Comparison of ENCODE assay signal across 1 cellular context in genomic region chr7:77838929-77839491, GRCh38.
TF ChIP-seq lines count a peak whose summit lies in the region.

No MANE protein-coding gene starts in this region.

TF ChIP-seq in H1, 55 proteins besides CTCF, POLR2A, EP300 and RAD21:
- no peak for TF ChIP-seq GTF2F1 (IDR thresholded peaks at IDR 0.05; ENCODE audit: borderline replicate concordance, low read depth, low read length)
- TF ChIP-seq NRF1 (IDR thresholded peaks at IDR 0.05; ENCODE audit: low read depth, low read length): no peak
- TF ChIP-seq RXRA (IDR thresholded peaks at IDR 0.05; ENCODE audit: insufficient read depth, low read depth, low read length): no peak
- TF ChIP-seq, protein P1, sequence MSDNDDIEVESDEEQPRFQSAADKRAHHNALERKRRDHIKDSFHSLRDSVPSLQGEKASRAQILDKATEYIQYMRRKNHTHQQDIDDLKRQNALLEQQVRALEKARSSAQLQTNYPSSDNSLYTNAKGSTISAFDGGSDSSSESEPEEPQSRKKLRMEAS (IDR thresholded peaks at IDR 0.05): no peak
- TF ChIP-seq, protein P2, sequence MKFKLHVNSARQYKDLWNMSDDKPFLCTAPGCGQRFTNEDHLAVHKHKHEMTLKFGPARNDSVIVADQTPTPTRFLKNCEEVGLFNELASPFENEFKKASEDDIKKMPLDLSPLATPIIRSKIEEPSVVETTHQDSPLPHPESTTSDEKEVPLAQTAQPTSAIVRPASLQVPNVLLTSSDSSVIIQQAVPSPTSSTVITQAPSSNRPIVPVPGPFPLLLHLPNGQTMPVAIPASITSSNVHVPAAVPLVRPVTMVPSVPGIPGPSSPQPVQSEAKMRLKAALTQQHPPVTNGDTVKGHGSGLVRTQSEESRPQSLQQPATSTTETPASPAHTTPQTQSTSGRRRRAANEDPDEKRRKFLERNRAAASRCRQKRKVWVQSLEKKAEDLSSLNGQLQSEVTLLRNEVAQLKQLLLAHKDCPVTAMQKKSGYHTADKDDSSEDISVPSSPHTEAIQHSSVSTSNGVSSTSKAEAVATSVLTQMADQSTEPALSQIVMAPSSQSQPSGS (IDR thresholded peaks at IDR 0.05; ENCODE audit: low read length): no peak
- TF ChIP-seq HDAC2 (IDR thresholded peaks at IDR 0.05; ENCODE audit: borderline replicate concordance in 1 of 2, low read depth in 2 of 2, low read length in 2 of 2): no peak
- no peak for TF ChIP-seq SP2 (IDR thresholded peaks at IDR 0.05; ENCODE audit: low read length)
